ENCODE assay signal across 10 cellular contexts in genomic region chr2:121363632-121364420, GRCh38.
DNase-seq lines count a peak whose midpoint lies in the region; ATAC-seq and TF ChIP-seq lines count a peak whose summit lies in the region.
"Had no signal": no experiment of that assay in that cellular context is flagged by ENCODE, and none has a peak within 500 bp of the region (broad histone marks: within the 10 kb centered on the region; RNA-seq: fewer than 3 reads in every experiment).

No MANE protein-coding gene starts in this region.

- H3K4me1 Mint-ChIP-seq in stimulated activated effector memory CD8-positive, alpha-beta T cell treated with anti-CD3 and anti-CD28 coated beads, Interleukin-12 subunit alpha, Interleukin-12 subunit beta, amount 100 ng/mL, for 72 hours: peaks cover 6% of the 10 kb centered on the region
- H3K4me1 Mint-ChIP-seq in stimulated activated naive B cell treated with anti-CD40 and anti-IgM and Interleukin-4, amounts not matched to agents 10 μg/mL and 1 μg/mL and 100 μg/mL, for 72 hours: peaks cover 2 to 7% of the 10 kb centered on the region in 2 donors

- peak; percentile 13 for DNase-seq in HPDE6-E6E7 (ENCODE audit: extremely low spot score)
- peak; percentile 60 for DNase-seq in brain microvascular endothelial cell
- no peak for DNase-seq in left ventricle myocardium inferior
- DNase-seq in stimulated activated effector memory CD8-positive, alpha-beta T cell treated with anti-CD3 and anti-CD28 coated beads, Interleukin-12 subunit alpha, Interleukin-12 subunit beta, amount 100 ng/mL, for 72 hours (ENCODE audit: low spot score in 2 of 2): no peak
- no peak for DNase-seq in NCI-H2171 treated with DMSO at 0.1 percent for 48 hours (lab: John Stamatoyannopoulos, UW)
- DNase-seq in GM19238 (ENCODE audit: insufficient read length, low spot score): no peak
- DNase-seq in stimulated activated naive B cell treated with anti-CD40 and anti-IgM and Interleukin-4, amounts not matched to agents 10 μg/mL and 1 μg/mL and 100 μg/mL, for 72 hours: no peak
- no peak for DNase-seq in H7
- DNase-seq: activated CD4-positive, CD25-positive, alpha-beta regulatory T cell treated with anti-CD3 and anti-CD28 coated beads, Interleukin-2, amount 50 U/mL, for 72 hours had no signal

- in situ Hi-C loops in brain microvascular endothelial cell (cut with HindIII; ENCODE audit: low pct_ligation_motif_present, low sequenced_read_pairs): no loop called here

- no peaks in the 10 kb centered on the region for H3K9me3 Mint-ChIP-seq in stimulated activated effector memory CD8-positive, alpha-beta T cell treated with anti-CD3 and anti-CD28 coated beads, Interleukin-12 subunit alpha, Interleukin-12 subunit beta, amount 100 ng/mL, for 72 hours
- no peaks in the 10 kb centered on the region for H3K9me3 Mint-ChIP-seq in stimulated activated naive B cell treated with anti-CD40 and anti-IgM and Interleukin-4, amounts not matched to agents 10 μg/mL and 1 μg/mL and 100 μg/mL, for 72 hours

- TF ChIP-seq CTCF in brain microvascular endothelial cell (IDR thresholded peaks at IDR 0.05; ENCODE audit: low read depth, low read length, missing control alignments) (no peak), left ventricle myocardium inferior (IDR thresholded peaks at IDR 0.05; ENCODE audit: borderline replicate concordance) (no peak)

- peaks cover 64% of the 10 kb centered on the region for H3K4me1 ChIP-seq in left ventricle myocardium inferior

- no peak overlapping the region for H3K4me3 ChIP-seq in brain microvascular endothelial cell (ENCODE audit: low read depth, low read length)
- no peak overlapping the region for H3K4me3 ChIP-seq in left ventricle myocardium inferior
- H3K4me3 ChIP-seq in H7 (ENCODE audit: insufficient read depth, low read depth, low read length): no peak overlapping the region
- H3K4me3 ChIP-seq: smooth muscle cell had no signal

- H3K27ac Mint-ChIP-seq in stimulated activated effector memory CD8-positive, alpha-beta T cell treated with anti-CD3 and anti-CD28 coated beads, Interleukin-12 subunit alpha, Interleukin-12 subunit beta, amount 100 ng/mL, for 72 hours: peak overlapping the region; percentile 34
- H3K27ac Mint-ChIP-seq in stimulated activated naive B cell treated with anti-CD40 and anti-IgM and Interleukin-4, amounts not matched to agents 10 μg/mL and 1 μg/mL and 100 μg/mL, for 72 hours: no peak overlapping the region

- H3K36me3 Mint-ChIP-seq in stimulated activated effector memory CD8-positive, alpha-beta T cell treated with anti-CD3 and anti-CD28 coated beads, Interleukin-12 subunit alpha, Interleukin-12 subunit beta, amount 100 ng/mL, for 72 hours: peaks cover 95% of the 10 kb centered on the region
- H3K36me3 Mint-ChIP-seq in stimulated activated naive B cell treated with anti-CD40 and anti-IgM and Interleukin-4, amounts not matched to agents 10 μg/mL and 1 μg/mL and 100 μg/mL, for 72 hours: peaks cover 44 to 68% of the 10 kb centered on the region in 2 donors

- no peak overlapping the region for H3K27ac ChIP-seq in brain microvascular endothelial cell
- H3K27ac ChIP-seq in left ventricle myocardium inferior (replicated peaks): peak overlapping the region; percentile 64

- ATAC-seq in stimulated activated effector memory CD8-positive, alpha-beta T cell treated with anti-CD3 and anti-CD28 coated beads, Interleukin-12 subunit alpha, Interleukin-12 subunit beta, amount 100 ng/mL, for 72 hours: no peak
- ATAC-seq in stimulated activated naive B cell treated with anti-CD40 and anti-IgM and Interleukin-4, amounts not matched to agents 10 μg/mL and 1 μg/mL and 100 μg/mL, for 72 hours (replicated peaks): no peak

- intact Hi-C loops in left ventricle myocardium inferior (cut with micrococcal nuclease): no loop called here

- H3K4me3 Mint-ChIP-seq in stimulated activated effector memory CD8-positive, alpha-beta T cell treated with anti-CD3 and anti-CD28 coated beads, Interleukin-12 subunit alpha, Interleukin-12 subunit beta, amount 100 ng/mL, for 72 hours: no peak overlapping the region
- no peak overlapping the region for H3K4me3 Mint-ChIP-seq in stimulated activated naive B cell treated with anti-CD40 and anti-IgM and Interleukin-4, amounts not matched to agents 10 μg/mL and 1 μg/mL and 100 μg/mL, for 72 hours

- no peaks in the 10 kb centered on the region for H3K9me3 ChIP-seq in left ventricle myocardium inferior (replicated peaks)

- no peaks in the 10 kb centered on the region for H3K27me3 Mint-ChIP-seq in stimulated activated naive B cell treated with anti-CD40 and anti-IgM and Interleukin-4, amounts not matched to agents 10 μg/mL and 1 μg/mL and 100 μg/mL, for 72 hours

- H3K27me3 ChIP-seq in brain microvascular endothelial cell (replicated peaks): no peaks in the 10 kb centered on the region
- H3K27me3 ChIP-seq in left ventricle myocardium inferior (ENCODE audit: low read depth): no peaks in the 10 kb centered on the region
- H3K27me3 ChIP-seq in H7 (ENCODE audit: control insufficient read depth, insufficient read depth, low read length): no peaks in the 10 kb centered on the region

- H3K36me3 ChIP-seq in brain microvascular endothelial cell (replicated peaks) (peaks cover 20% of the 10 kb centered on the region), left ventricle myocardium inferior (peaks cover 70% of the 10 kb centered on the region), H7 (replicated peaks; ENCODE audit: control insufficient read depth, insufficient read depth, low read length) (peaks cover 16% of the 10 kb centered on the region)

Comparison
In these comparisons a context has a peak if more than half of its experiments do, and no peak if none do; other contexts are left out.
1. DNase-seq: peak in HPDE6-E6E7 (single experiment) and brain microvascular endothelial cell (single experiment); none in left ventricle myocardium inferior (single experiment), stimulated activated effector memory CD8-positive, alpha-beta T cell treated with anti-CD3 and anti-CD28 coated beads, Interleukin-12 subunit alpha, Interleukin-12 subunit beta, amount 100 ng/mL, for 72 hours (0 of 2), NCI-H2171 treated with DMSO at 0.1 percent for 48 hours (single experiment), GM19238 (single experiment), stimulated activated naive B cell treated with anti-CD40 and anti-IgM and Interleukin-4, amounts not matched to agents 10 μg/mL and 1 μg/mL and 100 μg/mL, for 72 hours (single experiment) and H7 (single experiment).